In the genomic region with DNA sequence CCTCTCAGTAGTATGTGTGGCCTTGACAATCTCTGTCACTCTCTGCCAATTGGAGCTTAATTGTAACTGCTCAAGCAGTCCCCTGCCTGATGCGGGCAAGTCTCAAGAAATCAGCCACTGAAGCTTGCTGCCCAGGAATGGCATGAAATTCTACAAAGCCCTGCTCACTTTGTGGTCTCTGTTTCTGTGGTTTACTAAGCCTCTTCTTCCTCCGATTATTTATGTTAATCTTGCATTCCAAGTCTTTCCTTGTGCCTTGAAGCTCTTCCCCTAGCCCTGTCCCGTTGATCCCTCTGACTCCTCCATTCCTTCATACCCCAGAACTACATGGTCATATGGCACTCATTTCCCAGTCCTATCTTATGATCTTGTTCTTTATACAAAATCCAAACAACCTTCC, we compare ENCODE assay signal across 20 cellular contexts.
"Had no signal": no experiment of that assay in that cellular context is flagged by ENCODE, and none has a peak within 500 bp of the region (broad histone marks: within the 10 kb centered on the region; RNA-seq: fewer than 3 reads in every experiment).

No MANE protein-coding gene starts in this region.

- H3K27ac Mint-ChIP-seq: naive thymus-derived CD8-positive, alpha-beta T cell; type B pancreatic cell had no signal

- H3K9me3 ChIP-seq: mucosa of descending colon, ovary, right atrium auricular region, thyroid gland had no signal

- H3K4me3 Mint-ChIP-seq: naive thymus-derived CD8-positive, alpha-beta T cell; type B pancreatic cell had no signal

- H3K27me3 Mint-ChIP-seq: naive thymus-derived CD8-positive, alpha-beta T cell; type B pancreatic cell had no signal

- H3K9me3 Mint-ChIP-seq: type B pancreatic cell had no signal

- DNase-seq: cortex of kidney; dorsolateral prefrontal cortex; effector CD8-positive, alpha-beta T cell; foreskin melanocyte; heart right ventricle; hypothalamus; islet precursor cell; mammary epithelial cell; mucosa of descending colon; naive thymus-derived CD8-positive, alpha-beta T cell; nucleus accumbens; ovary; sigmoid colon; small intestine; stimulated activated CD4-positive, alpha-beta T cell treated with anti-CD3 and anti-CD28 coated beads, Interleukin-2, amount 100 ng/mL, for 48 hours; stimulated activated naive CD4-positive, alpha-beta T cell treated with Interleukin-2 at 50 U/mL for 16 hours; thyroid gland had no signal

- H3K36me3 ChIP-seq: heart right ventricle, ovary, right atrium auricular region, sigmoid colon, thyroid gland had no signal

- ATAC-seq: heart right ventricle; left lobe of liver; mucosa of descending colon; naive thymus-derived CD8-positive, alpha-beta T cell had no signal

- H3K4me1 ChIP-seq: heart right ventricle, right atrium auricular region, sigmoid colon, thyroid gland had no signal

- H3K4me3 ChIP-seq: dorsolateral prefrontal cortex, heart right ventricle, mucosa of descending colon, ovary, right atrium auricular region, sigmoid colon, thyroid gland had no signal

- H3K4me1 Mint-ChIP-seq: naive thymus-derived CD8-positive, alpha-beta T cell had no signal

- H3K27me3 ChIP-seq: dorsolateral prefrontal cortex, heart right ventricle, ovary, right atrium auricular region, sigmoid colon, thyroid gland had no signal

- H3K36me3 Mint-ChIP-seq: type B pancreatic cell had no signal

- H3K27ac ChIP-seq: dorsolateral prefrontal cortex, heart right ventricle, ovary, right atrium auricular region, sigmoid colon, thyroid gland had no signal
